21 cellular contexts compared by ENCODE assay signal in the genomic region with DNA sequence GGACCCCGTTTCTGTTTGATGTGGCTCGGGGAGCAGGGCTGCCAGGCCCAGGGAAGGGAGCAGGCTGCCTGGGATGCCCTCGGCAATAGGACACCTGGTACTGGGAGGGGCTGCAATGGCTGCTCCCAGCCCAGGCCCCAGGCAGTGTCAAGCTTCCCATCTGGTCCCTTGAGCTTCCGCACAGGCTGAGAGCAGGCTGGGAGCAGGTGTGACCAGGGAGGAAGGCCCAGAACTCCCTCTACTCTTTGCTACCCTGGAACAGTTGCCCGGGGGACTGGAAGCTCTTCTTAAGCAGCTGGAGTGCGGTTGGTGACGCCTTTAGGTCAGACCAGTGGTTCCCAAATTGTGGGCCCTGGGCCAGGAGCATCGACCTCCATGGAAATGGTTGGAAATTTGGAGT.
DNase-seq lines count a peak whose midpoint lies in the region; ATAC-seq and TF ChIP-seq lines count a peak whose summit lies in the region.
"Had no signal": no experiment of that assay in that cellular context is flagged by ENCODE, and none has a peak within 500 bp of the region (broad histone marks: within the 10 kb centered on the region; RNA-seq: fewer than 3 reads in every experiment).

No MANE protein-coding gene starts in this region.

- H3K36me3 ChIP-seq in SJCRH30 (no peaks in the 10 kb centered on the region), lower lobe of right lung (no peaks in the 10 kb centered on the region)
- H3K36me3 ChIP-seq: stomach, transverse colon had no signal

- H3K9me3 ChIP-seq in SJCRH30 (replicated peaks) (no peaks in the 10 kb centered on the region), lower lobe of right lung (no peaks in the 10 kb centered on the region)
- H3K9me3 ChIP-seq: stomach, transverse colon had no signal

- peaks cover 5% of the 10 kb centered on the region for H3K4me1 ChIP-seq in SJCRH30
- H3K4me1 ChIP-seq in lower lobe of right lung: no peaks in the 10 kb centered on the region

- ATAC-seq in lower lobe of right lung: no peak
- ATAC-seq: activated T-helper 17 cell treated with anti-CD3 and anti-CD28 coated beads, Interleukin-2, amount 50 U/mL, for 72 hours; Panc1 had no signal

- no peak overlapping the region for H3K4me3 ChIP-seq in SJCRH30
- no peak overlapping the region for H3K4me3 ChIP-seq in lower lobe of right lung
- H3K4me3 ChIP-seq: lung, SK-N-MC, stomach, transverse colon had no signal

- H3K27ac ChIP-seq in SJCRH30 (no peak overlapping the region), lower lobe of right lung (no peak overlapping the region)
- H3K27ac ChIP-seq: SK-N-MC, stomach, transverse colon, VCaP had no signal

- no peak for TF ChIP-seq CTCF in lower lobe of right lung (IDR thresholded peaks at IDR 0.05)

- H3K27me3 ChIP-seq in SJCRH30 (no peaks in the 10 kb centered on the region), lower lobe of right lung (ENCODE audit: low read depth) (no peaks in the 10 kb centered on the region)
- H3K27me3 ChIP-seq: stomach, transverse colon had no signal

- DNase-seq in DMS 273 treated with DMSO at 0.1 percent for 48 hours (lab: John Stamatoyannopoulos, UW) (peak; percentile 43), NCI-H1694 (lab: John Stamatoyannopoulos, UW) (peak; percentile 7), SJCRH30 (peak; percentile 74 to 86), lower lobe of right lung (peak; percentile 20), RKO (ENCODE audit: low spot score) (no peak), inferior parietal cortex (ENCODE audit: extremely low spot score) (no peak)
- DNase-seq in activated CD4-positive, alpha-beta T cell treated with anti-CD3 and anti-CD28 coated beads, Interleukin-2, amount 50 U/mL, for 1 hour: no peak
- DNase-seq: activated CD4-positive, alpha-beta T cell treated with anti-CD3 and anti-CD28 coated beads, Interleukin-2, amount 10 ng/mL, durations not matched to agents 24 days and 14 days; anterior cingulate cortex; CD4-positive, CD25-positive, alpha-beta regulatory T cell; dermis blood vessel endothelial cell; GDM1; GOT3; stimulated activated CD8-positive, alpha-beta memory T cell treated with anti-CD3 and anti-CD28 coated beads, Interleukin-4, amount 100 ng/mL, for 48 hours; stomach; transverse colon had no signal

- intact Hi-C loops in lower lobe of right lung (cut with DNase I): no loop called here

Comparison
In these comparisons a context has a peak if more than half of its experiments do, and no peak if none do; other contexts are left out.
1. DNase-seq: peak in DMS 273 treated with DMSO at 0.1 percent for 48 hours (single experiment), NCI-H1694 (single experiment), SJCRH30 (2 of 2) and lower lobe of right lung (single experiment); none in RKO (single experiment), inferior parietal cortex (single experiment) and activated CD4-positive, alpha-beta T cell treated with anti-CD3 and anti-CD28 coated beads, Interleukin-2, amount 50 U/mL, for 1 hour (single experiment).